ENCODE assay signal across 6 cellular contexts in the genomic region with DNA sequence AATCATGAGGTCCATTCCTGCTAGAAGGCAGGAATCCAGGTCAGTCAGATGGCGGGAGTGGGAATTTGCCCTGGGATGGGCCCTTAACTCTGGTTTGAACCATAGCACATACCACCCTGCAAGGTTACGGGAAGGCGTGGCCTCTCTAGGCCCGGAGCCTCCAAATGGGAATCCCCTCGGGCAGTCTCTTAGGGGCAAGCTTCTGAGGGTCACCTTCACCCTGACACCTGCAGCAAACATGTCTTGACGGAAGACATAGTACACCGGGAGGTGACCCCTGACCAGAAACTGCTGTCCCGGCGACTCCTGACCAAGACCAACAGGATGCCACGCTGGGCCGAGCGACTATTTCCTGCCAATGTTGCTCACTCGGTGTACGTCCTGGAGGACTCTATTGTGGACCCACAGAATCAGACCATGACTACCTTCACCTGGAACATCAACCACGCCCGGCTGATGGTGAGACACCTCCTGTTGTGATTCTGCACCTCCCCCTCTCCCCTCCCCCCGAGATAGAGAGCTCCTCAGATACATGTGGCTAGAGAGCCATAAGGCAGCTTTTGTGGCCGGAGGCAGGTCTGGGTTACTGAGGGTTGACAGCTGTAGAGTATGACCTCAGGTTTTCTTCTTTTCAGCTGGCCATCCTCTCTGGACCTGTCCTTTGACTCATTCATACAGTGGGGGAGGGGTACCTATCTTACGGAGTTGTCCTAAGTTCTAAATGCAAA. TPM values are rescaled to one million over a fixed set of nuclear protein-coding genes. Genes with fewer than 3 reads are reported as not detected.
DNase-seq lines count a peak whose midpoint lies in the region; ATAC-seq and TF ChIP-seq lines count a peak whose summit lies in the region.

No MANE protein-coding gene starts in this region.

- H3K9me3 ChIP-seq in lung (ENCODE audit: control insufficient read depth in 2 of 2, insufficient read depth in 1 of 2, low read length in 1 of 2), result no peaks in the 10 kb centered on the region

- H3K36me3 ChIP-seq in H7 (replicated peaks; ENCODE audit: control insufficient read depth, insufficient read depth, low read length) (peaks cover 16% of the 10 kb centered on the region), lung (ENCODE audit: control insufficient read depth in 2 of 2, insufficient read depth in 2 of 2, low read length in 2 of 2) (peaks cover 0 to 19% of the 10 kb centered on the region in 2 donors)

- no peak for TF ChIP-seq CTCF in lung (IDR thresholded peaks at IDR 0.05; ENCODE audit: control extremely low read depth, extremely low read depth)

- DNase-seq in H7, result peak; percentile 65
- DNase-seq in activated CD4-positive, alpha-beta T cell treated with anti-CD3 and anti-CD28 coated beads, Interleukin-2, amount 50 U/mL, for 48 hours, result peak; percentile 29 to 34
- no peak for DNase-seq in lung (ENCODE audit: low spot score)
- no peak for DNase-seq in NCI-H1694 (lab: John Stamatoyannopoulos, UW)
- no peak for DNase-seq in iPS-NIHi11 (ENCODE audit: low spot score)

- ATAC-seq in lung (ENCODE audit: insufficient read depth, low FRiP score), result no peak
- no peak for ATAC-seq in GM21786 (IDR thresholded peaks at IDR 0.05; ENCODE audit: unreplicated experiment)

- H3K4me3 ChIP-seq in H7 (ENCODE audit: insufficient read depth, low read depth, low read length) (peak overlapping the region; percentile 92), lung (peak overlapping the region; percentile 82)

- peak overlapping the region; percentile 85 to 86 for H3K27ac ChIP-seq in lung (ENCODE audit: low read depth in 1 of 2, low read length in 1 of 2)

- H3K27me3 ChIP-seq in H7 (ENCODE audit: control insufficient read depth, insufficient read depth, low read length), result no peaks in the 10 kb centered on the region
- H3K27me3 ChIP-seq in lung (ENCODE audit: control insufficient read depth, insufficient read depth), result no peaks in the 10 kb centered on the region

- 29 to 37% methylated on average over 17 to 19 of the region's 19 CpGs for WGBS in lung, 2 donors

- peaks cover 11 to 31% of the 10 kb centered on the region in 2 donors for H3K4me1 ChIP-seq in lung (ENCODE audit: control insufficient read depth in 2 of 2, insufficient read depth in 2 of 2, low read length in 2 of 2)

RNA-seq across cellular contexts. Expression of a gene that starts 1.0 kb away (rescaled TPM):
- 360 and 469 TPM in 2 replicates for total RNA-seq in H7 (2014; rRNA removed; shearing (Covaris generic))
- total RNA-seq in lung, result 100 to 1,000 TPM in 1 of 2 donors, 10 to 100 TPM in 1; 43.3 to 134 TPM
- polyA plus RNA-seq in lung, result 100 to 1,000 TPM; 133 to 236 TPM

RNA-seq across cellular contexts. Expression of a gene that starts 1.0 kb away (rescaled TPM):
- 25.4 and 35.7 TPM in 2 replicates for total RNA-seq in H7 (2014; rRNA removed; shearing (Covaris generic))
- total RNA-seq in lung, result 10 to 100 TPM; 25.9 to 29.5 TPM
- 10 to 100 TPM; 55.4 to 76.6 TPM for polyA plus RNA-seq in lung

RNA-seq across cellular contexts. Expression of a gene that starts 7.1 kb away (rescaled TPM):
- total RNA-seq in H7 (2014; rRNA removed; shearing (Covaris generic)), result 26.4 and 27.2 TPM in 2 replicates
- total RNA-seq in lung, result 1 to 10 TPM; 7.4 to 8.4 TPM
- 10 to 100 TPM; 17.5 to 29.0 TPM for polyA plus RNA-seq in lung

RNA-seq across cellular contexts. Expression of a gene that starts 46.9 kb away (rescaled TPM):
- 221 and 225 TPM in 2 replicates for total RNA-seq in H7 (2014; rRNA removed; shearing (Covaris generic))
- total RNA-seq in lung, result 100 to 1,000 TPM; 179 to 183 TPM
- polyA plus RNA-seq in lung, result 100 to 1,000 TPM; 101 to 316 TPM

RNA-seq across cellular contexts. Expression of a gene that starts 53.2 kb away (rescaled TPM):
- 31.0 and 32.4 TPM in 2 replicates for total RNA-seq in H7 (2014; rRNA removed; shearing (Covaris generic))
- 10 to 100 TPM in 1 of 2 donors, 1 to 10 TPM in 1; 9.3 to 28.8 TPM for total RNA-seq in lung
- polyA plus RNA-seq in lung, result 10 to 100 TPM; 17.3 to 32.8 TPM

Comparison
In these comparisons a context has a peak if more than half of its experiments do, and no peak if none do; other contexts are left out.
1. DNase-seq: peak in H7 (single experiment) and activated CD4-positive, alpha-beta T cell treated with anti-CD3 and anti-CD28 coated beads, Interleukin-2, amount 50 U/mL, for 48 hours (2 of 2); none in lung (single experiment), NCI-H1694 (single experiment) and iPS-NIHi11 (single experiment).